In the genomic region with DNA sequence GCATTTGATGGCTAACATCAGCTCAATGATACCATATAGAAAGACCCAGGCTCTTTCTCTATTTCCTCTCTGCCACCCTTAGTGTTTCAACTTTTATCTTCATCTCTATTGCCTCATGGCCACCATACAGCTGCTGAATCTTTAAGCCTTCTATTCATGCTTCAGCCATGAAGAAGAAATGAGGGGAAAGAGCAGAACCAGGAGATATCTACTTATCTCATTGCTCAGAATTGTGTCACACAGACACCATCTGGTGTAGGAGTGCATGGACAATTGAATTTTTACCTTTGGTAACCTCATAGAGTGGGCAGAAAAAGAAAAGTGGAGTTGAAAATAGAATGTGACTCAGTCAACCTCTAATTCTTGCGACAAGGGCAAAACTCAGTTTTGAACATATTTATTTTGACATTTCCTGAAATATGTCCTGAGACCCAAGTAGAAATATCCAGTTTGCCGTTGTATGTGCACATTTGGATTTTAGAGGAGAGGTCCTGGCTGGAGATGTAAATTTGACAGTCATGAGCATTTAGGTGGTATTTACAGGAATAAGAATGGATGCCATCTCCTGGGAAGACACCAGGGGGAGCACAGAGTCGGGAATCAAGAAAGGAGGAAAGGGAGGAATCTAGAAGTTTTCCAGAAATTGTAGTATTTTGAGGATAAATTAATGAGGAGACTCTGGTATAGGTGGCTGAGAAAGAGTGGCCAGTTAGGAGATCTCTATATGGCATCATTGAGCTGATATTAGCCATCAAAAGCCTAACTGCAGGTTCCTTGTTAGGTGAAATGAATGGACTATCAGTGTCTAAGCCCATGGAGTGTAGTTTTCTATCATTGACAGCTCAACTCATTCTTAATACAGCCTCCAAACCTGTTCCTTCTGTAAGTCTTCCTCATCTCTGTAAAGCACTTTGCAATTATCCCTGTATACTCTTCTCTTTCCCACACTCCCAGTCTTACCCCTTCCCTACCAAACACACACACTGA, we compare ENCODE assay signal across 9 cellular contexts. TPM values are rescaled to one million over a fixed set of nuclear protein-coding genes. Genes with fewer than 3 reads are reported as not detected.
A peak's percentile ranks its signal among the peaks of the same experiment; 100 is the strongest.
DNase-seq lines count a peak whose midpoint lies in the region; ATAC-seq and TF ChIP-seq lines count a peak whose summit lies in the region.
"Had no signal": no experiment of that assay in that cellular context is flagged by ENCODE, and none has a peak within 500 bp of the region (broad histone marks: within the 10 kb centered on the region; RNA-seq: fewer than 3 reads in every experiment).

No MANE protein-coding gene starts in this region.

- peak; percentile 46 for DNase-seq in D341Med (ENCODE audit: low spot score)
- peak; percentile 42 for DNase-seq in cerebellar cortex (ENCODE audit: low spot score)
- DNase-seq in lung microvascular endothelial cell (ENCODE audit: low read depth in 2 of 2), result peak; percentile 61 to 70
- DNase-seq in activated CD8-positive, alpha-beta memory T cell treated with anti-CD3 and anti-CD28 coated beads, Interleukin-2, amount 10 ng/mL, durations not matched to agents 7 days and 5 days, result no peak
- DNase-seq in SIG-M5 treated with dmso at 0.1 percent for 504 hours (lab: John Stamatoyannopoulos, UW; ENCODE audit: unreplicated experiment), result no peak
- DNase-seq in activated CD4-positive, alpha-beta T cell treated with anti-CD3 and anti-CD28 coated beads for 48 hours, result no peak

- ATAC-seq in GM21390 (IDR thresholded peaks at IDR 0.05; ENCODE audit: unreplicated experiment), result no peak
- no peak for ATAC-seq in activated CD8-positive, alpha-beta memory T cell treated with anti-CD3 and anti-CD28 coated beads, Interleukin-2, amount 10 ng/mL, durations not matched to agents 7 days and 5 days

- H3K36me3 Mint-ChIP-seq in activated CD8-positive, alpha-beta memory T cell treated with anti-CD3 and anti-CD28 coated beads, Interleukin-2, amount 10 ng/mL, durations not matched to agents 7 days and 5 days, result no peaks in the 10 kb centered on the region

- CTCF ChIA-PET in activated CD8-positive, alpha-beta memory T cell treated with anti-CD3 and anti-CD28 coated beads, Interleukin-2, amount 10 ng/mL, durations not matched to agents 7 days and 5 days (lab: Charles Lee), result no interaction called here

- H3K27me3 Mint-ChIP-seq in activated CD8-positive, alpha-beta memory T cell treated with anti-CD3 and anti-CD28 coated beads, Interleukin-2, amount 10 ng/mL, durations not matched to agents 7 days and 5 days, result peaks cover 9% of the 10 kb centered on the region

- H3K4me1 Mint-ChIP-seq in activated CD8-positive, alpha-beta memory T cell treated with anti-CD3 and anti-CD28 coated beads, Interleukin-2, amount 10 ng/mL, durations not matched to agents 7 days and 5 days, result no peaks in the 10 kb centered on the region

- no peak overlapping the region for H3K4me3 Mint-ChIP-seq in activated CD8-positive, alpha-beta memory T cell treated with anti-CD3 and anti-CD28 coated beads, Interleukin-2, amount 10 ng/mL, durations not matched to agents 7 days and 5 days

- H3K9me3 Mint-ChIP-seq in activated CD8-positive, alpha-beta memory T cell treated with anti-CD3 and anti-CD28 coated beads, Interleukin-2, amount 10 ng/mL, durations not matched to agents 7 days and 5 days (ENCODE audit: low read depth), result no peaks in the 10 kb centered on the region

- TF ChIP-seq CTCF in LNCAP (IDR thresholded peaks at IDR 0.05), result peak; percentile 93

- H3K27ac Mint-ChIP-seq in activated CD8-positive, alpha-beta memory T cell treated with anti-CD3 and anti-CD28 coated beads, Interleukin-2, amount 10 ng/mL, durations not matched to agents 7 days and 5 days, result no peak overlapping the region

RNA-seq across cellular contexts. Expression of a gene that starts 7.0 kb away (rescaled TPM):
- not detected in 2 replicates for total RNA-seq in lung microvascular endothelial cell
- total RNA-seq in activated CD8-positive, alpha-beta memory T cell treated with anti-CD3 and anti-CD28 coated beads, Interleukin-2, amount 10 ng/mL, durations not matched to agents 7 days and 5 days, result not detected
- total RNA-seq: HT1080 had no signal

RNA-seq across cellular contexts. Expression of a gene that starts 38.4 kb away (rescaled TPM):
- total RNA-seq in lung microvascular endothelial cell, result 546 and 594 TPM in 2 replicates
- total RNA-seq in activated CD8-positive, alpha-beta memory T cell treated with anti-CD3 and anti-CD28 coated beads, Interleukin-2, amount 10 ng/mL, durations not matched to agents 7 days and 5 days, result 1 to 10 TPM; 4.9 to 7.5 TPM

Comparison
In these comparisons a context has a peak if more than half of its experiments do, and no peak if none do; other contexts are left out.
1. DNase-seq: peak in D341Med (single experiment), cerebellar cortex (single experiment) and lung microvascular endothelial cell (2 of 2); none in activated CD8-positive, alpha-beta memory T cell treated with anti-CD3 and anti-CD28 coated beads, Interleukin-2, amount 10 ng/mL, durations not matched to agents 7 days and 5 days (single experiment), SIG-M5 treated with dmso at 0.1 percent for 504 hours (single experiment) and activated CD4-positive, alpha-beta T cell treated with anti-CD3 and anti-CD28 coated beads for 48 hours (single experiment).
2. RNA of a gene that starts 38.4 kb away (total RNA-seq): 546 to 594 TPM in lung microvascular endothelial cell; 4.9 to 7.5 TPM in activated CD8-positive, alpha-beta memory T cell treated with anti-CD3 and anti-CD28 coated beads, Interleukin-2, amount 10 ng/mL, durations not matched to agents 7 days and 5 days; every median in the first group is over 10 times any median in the second.